In genomic region chr3:56061227-56061626, GRCh38 we compare ENCODE assay signal across 22 cellular contexts.
"Had no signal": no experiment of that assay in that cellular context is flagged by ENCODE, and none has a peak within 500 bp of the region (broad histone marks: within the 10 kb centered on the region; RNA-seq: fewer than 3 reads in every experiment).

No MANE protein-coding gene starts in this region.

- H3K4me3 Mint-ChIP-seq: activated CD8-positive, alpha-beta T cell treated with anti-CD3 and anti-CD28 coated beads for 36 hours; activated naive CD4-positive, alpha-beta T cell treated with anti-CD3 and anti-CD28 coated beads, Interleukin-2, amount 10 ng/mL, durations not matched to agents 7 days and 5 days; activated naive CD8-positive, alpha-beta T cell treated with anti-CD3 and anti-CD28 coated beads for 36 hours; activated T-cell treated with anti-CD3 and anti-CD28 coated beads, Interleukin-2, amount 50 U/mL, for 72 hours had no signal

- H3K27ac ChIP-seq: brain microvascular endothelial cell, cardiac muscle cell had no signal

- H3K27ac Mint-ChIP-seq: activated CD8-positive, alpha-beta T cell treated with anti-CD3 and anti-CD28 coated beads for 36 hours; activated naive CD4-positive, alpha-beta T cell treated with anti-CD3 and anti-CD28 coated beads, Interleukin-2, amount 10 ng/mL, durations not matched to agents 7 days and 5 days; activated naive CD8-positive, alpha-beta T cell treated with anti-CD3 and anti-CD28 coated beads for 36 hours; activated T-cell treated with anti-CD3 and anti-CD28 coated beads, Interleukin-2, amount 50 U/mL, for 72 hours; activated T-helper 2 cell treated with anti-CD3 and anti-CD28 coated beads, Interferon-gamma antibody, Interleukin-2, Interleukin-4, amounts not matched to agents 10 μg/mL and 5 μg/mL and 100 μg/mL, durations not matched to agents 14 hours and 24 hours and 36 hours had no signal

- H3K4me1 Mint-ChIP-seq: activated naive CD4-positive, alpha-beta T cell treated with anti-CD3 and anti-CD28 coated beads, Interleukin-2, amount 10 ng/mL, durations not matched to agents 7 days and 5 days; activated naive CD8-positive, alpha-beta T cell treated with anti-CD3 and anti-CD28 coated beads for 36 hours had no signal

- ATAC-seq: activated CD8-positive, alpha-beta T cell treated with anti-CD3 and anti-CD28 coated beads for 36 hours; activated T-cell treated with anti-CD3 and anti-CD28 coated beads, Interleukin-2, amount 50 U/mL, for 72 hours had no signal

- FAIRE-seq: TTC549 had no signal

- H3K36me3 ChIP-seq: brain microvascular endothelial cell, cardiac muscle cell had no signal

- H3K36me3 Mint-ChIP-seq: activated naive CD4-positive, alpha-beta T cell treated with anti-CD3 and anti-CD28 coated beads, Interleukin-2, amount 10 ng/mL, durations not matched to agents 7 days and 5 days; activated naive CD8-positive, alpha-beta T cell treated with anti-CD3 and anti-CD28 coated beads for 36 hours had no signal

- H3K4me3 ChIP-seq: cardiac muscle cell had no signal

- H3K9me3 Mint-ChIP-seq: activated naive CD4-positive, alpha-beta T cell treated with anti-CD3 and anti-CD28 coated beads, Interleukin-2, amount 10 ng/mL, durations not matched to agents 7 days and 5 days; activated T-helper 2 cell treated with anti-CD3 and anti-CD28 coated beads, Interferon-gamma antibody, Interleukin-2, Interleukin-4, amounts not matched to agents 10 μg/mL and 5 μg/mL and 100 μg/mL, durations not matched to agents 14 hours and 24 hours and 36 hours had no signal

- H3K27me3 Mint-ChIP-seq: activated CD8-positive, alpha-beta T cell treated with anti-CD3 and anti-CD28 coated beads for 36 hours; activated naive CD4-positive, alpha-beta T cell treated with anti-CD3 and anti-CD28 coated beads, Interleukin-2, amount 10 ng/mL, durations not matched to agents 7 days and 5 days; activated naive CD8-positive, alpha-beta T cell treated with anti-CD3 and anti-CD28 coated beads for 36 hours had no signal

- DNase-seq: activated CD4-positive, CD25-positive, alpha-beta regulatory T cell; activated CD8-positive, alpha-beta memory T cell treated with anti-CD3 and anti-CD28 coated beads, Interleukin-2, amount 50 U/mL, for 4 hours; activated CD8-positive, alpha-beta T cell treated with anti-CD3 and anti-CD28 coated beads for 36 hours; activated gamma-delta T cell treated with Interleukin-2 at 50 U/mL for 16 hours; activated naive CD4-positive, alpha-beta T cell treated with anti-CD3 and anti-CD28 coated beads, Interleukin-2, amount 10 ng/mL, durations not matched to agents 7 days and 5 days; activated naive CD8-positive, alpha-beta T cell treated with anti-CD3 and anti-CD28 coated beads for 36 hours; activated T-cell treated with anti-CD3 and anti-CD28 coated beads, Interleukin-2, amount 50 U/mL, for 72 hours; brain microvascular endothelial cell; Kasumi-1; KBM-7; NCI-H1092; NCI-H1694; NCI-H2029; NCI-H2227 treated with DMSO at 0.1 percent for 48 hours; NCI-H446 treated with DMSO at 0.1 percent for 48 hours; NCI-H526 treated with DMSO at 0.1 percent for 48 hours; SIG-M5; T-helper 2 cell; T1000 had no signal
